ENCODE assay signal across 23 cellular contexts in genomic region chr2:169254774-169255173, GRCh38.
"Had no signal": no experiment of that assay in that cellular context is flagged by ENCODE, and none has a peak within 500 bp of the region (broad histone marks: within the 10 kb centered on the region; RNA-seq: fewer than 3 reads in every experiment).

No MANE protein-coding gene starts in this region.

- DNase-seq: activated B cell treated with CpG ODN at 0.5 μM for 24 hours; activated CD4-positive, alpha-beta T cell treated with anti-CD3 and anti-CD28 coated beads, Interleukin-2, amount 50 U/mL, for 1 hour; activated CD8-positive, alpha-beta memory T cell treated with anti-CD3 and anti-CD28 coated beads, Interleukin-2, amount 10 ng/mL, durations not matched to agents 7 days and 5 days; activated CD8-positive, alpha-beta T cell treated with anti-CD3 and anti-CD28 coated beads for 36 hours; activated naive CD8-positive, alpha-beta T cell treated with anti-CD3 and anti-CD28 coated beads, Interleukin-2, amount 50 U/mL, for 24 hours; activated T-cell treated with anti-CD3 and anti-CD28 coated beads, Interleukin-2, amount 50 U/mL, for 48 hours; central memory CD4-positive, alpha-beta T cell; endodermal cell; foreskin melanocyte; heart right ventricle; left ventricle myocardium inferior; naive thymus-derived CD8-positive, alpha-beta T cell; posterior cingulate gyrus; right lobe of liver; stimulated activated CD4-positive, alpha-beta T cell treated with anti-CD3 and anti-CD28 coated beads, Interleukin-4, amount 100 ng/mL, for 4 hours; stimulated activated CD8-positive, alpha-beta memory T cell treated with anti-CD3 and anti-CD28 coated beads, Interleukin-4, amount 100 ng/mL, for 48 hours; stimulated activated naive CD8-positive, alpha-beta T cell treated with anti-CD3 and anti-CD28 coated beads, Interleukin-15, amount 100 ng/mL, for 72 hours; substantia nigra; T-helper 17 cell; T1000; thyroid gland; upper lobe of right lung had no signal

- ATAC-seq: activated CD8-positive, alpha-beta memory T cell treated with anti-CD3 and anti-CD28 coated beads, Interleukin-2, amount 10 ng/mL, durations not matched to agents 7 days and 5 days; activated CD8-positive, alpha-beta T cell treated with anti-CD3 and anti-CD28 coated beads for 36 hours; activated naive CD8-positive, alpha-beta T cell treated with anti-CD3 and anti-CD28 coated beads, Interleukin-2, amount 50 U/mL, for 24 hours; heart right ventricle; naive thymus-derived CD8-positive, alpha-beta T cell; right lobe of liver; stimulated activated memory B cell treated with anti-CD40 and anti-IgM and Interleukin-4, amounts not matched to agents 10 μg/mL and 1 μg/mL and 100 μg/mL, for 72 hours; stimulated activated naive CD8-positive, alpha-beta T cell treated with anti-CD3 and anti-CD28 coated beads, Interleukin-15, amount 100 ng/mL, for 72 hours; T-helper 17 cell; upper lobe of right lung had no signal
